ENCODE assay signal across 8 cellular contexts in genomic region chr10:68600041-68600778, GRCh38.
A peak's percentile ranks its signal among the peaks of the same experiment; 100 is the strongest.
DNase-seq lines count a peak whose midpoint lies in the region; ATAC-seq and TF ChIP-seq lines count a peak whose summit lies in the region.

No MANE protein-coding gene starts in this region.

- TF ChIP-seq CTCF in AG04449 (IDR thresholded peaks at IDR 0.05; ENCODE audit: insufficient read depth, low read length, missing control alignments) (no peak), coronary artery (IDR thresholded peaks at IDR 0.05) (no peak)

- ATAC-seq in GM18873 (IDR thresholded peaks at IDR 0.05; ENCODE audit: low FRiP score, unreplicated experiment) (peak; percentile 75), HG03108 (IDR thresholded peaks at IDR 0.05; ENCODE audit: unreplicated experiment) (peak; percentile 68)

- POLR2A ChIA-PET in AG04449 (lab: Yijun Ruan, JAX): interaction anchor here (0.6 to 3.5 kb wide), 3 partner anchors 11 to 64 kb away, joined by 4 to 27 read pairs (median 4); partner anchors contain the start of gene TET1

- H3K27me3 ChIP-seq in layer of hippocampus (ENCODE audit: control insufficient read depth, insufficient read depth, low read length): no peaks in the 10 kb centered on the region

- CTCF ChIA-PET in AG04449 (lab: Yijun Ruan, JAX): interaction anchor here (1.3 to 3.8 kb wide), 3 partner anchors 38 to 50 kb away, joined by 3 to 13 read pairs (median 4); partner anchors contain the start of gene TET1

- peak overlapping the region in 1 of 2 donors; percentile 79 for H3K27ac ChIP-seq in coronary artery
- peak overlapping the region; percentile 90 for H3K27ac ChIP-seq in layer of hippocampus (ENCODE audit: low read depth, low read length)

- H3K4me3 ChIP-seq in AG04449 (ENCODE audit: low read depth, low read length): peak overlapping the region; percentile 58
- peak overlapping the region; percentile 72 for H3K4me3 ChIP-seq in coronary artery

- DNase-seq in AG04449 (ENCODE audit: low read depth, low spot score) (peak; percentile 79), NCI-H2196 (lab: John Stamatoyannopoulos, UW; ENCODE audit: unreplicated experiment) (peak; percentile 48), coronary artery (ENCODE audit: low spot score) (no peak)
- peak; percentile 51 for DNase-seq in activated CD4-positive, CD25-positive, alpha-beta regulatory T cell treated with anti-CD3 and anti-CD28 coated beads, Interleukin-2, amount 50 U/mL, for 72 hours
- DNase-seq in stimulated activated CD4-positive, alpha-beta T cell treated with anti-CD3 and anti-CD28 coated beads, Interleukin-1b, Interleukin-23, amount 100 ng/mL, for 4 hours (ENCODE audit: low read depth in 2 of 2): peak; percentile 3 to 7
